13 cellular contexts compared by ENCODE assay signal in the genomic region with DNA sequence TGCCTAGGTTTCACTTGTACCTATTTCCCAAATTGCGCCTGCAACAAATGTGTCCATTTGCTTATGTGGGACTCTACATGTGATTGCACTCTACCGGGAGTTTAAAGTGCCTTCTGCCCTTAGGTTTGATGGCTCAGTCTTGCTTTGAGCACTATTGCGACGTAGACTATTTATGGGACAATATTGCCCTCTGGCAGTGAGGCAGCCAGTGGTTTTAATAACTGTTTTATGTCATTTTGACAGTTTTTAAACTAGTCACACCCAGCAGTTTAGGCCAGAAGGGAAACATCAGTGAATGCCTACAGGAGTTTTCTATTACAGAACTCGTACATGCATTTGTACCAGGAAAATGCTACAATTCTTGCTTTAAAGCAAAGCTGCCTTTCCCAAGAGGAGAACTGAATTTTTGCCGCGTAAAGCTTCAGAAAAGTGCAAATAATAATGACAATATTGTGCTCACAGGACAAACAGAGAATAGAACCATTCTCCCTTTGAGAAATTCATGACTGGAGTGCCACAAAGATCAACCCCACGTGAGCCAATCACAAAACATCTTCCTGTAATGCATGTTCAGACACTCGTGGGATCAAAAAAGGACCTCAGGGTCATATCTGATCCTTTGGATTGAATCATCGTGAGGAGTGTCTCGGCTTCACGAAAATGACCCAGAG.
DNase-seq lines count a peak whose midpoint lies in the region; ATAC-seq and TF ChIP-seq lines count a peak whose summit lies in the region.
"Had no signal": no experiment of that assay in that cellular context is flagged by ENCODE, and none has a peak within 500 bp of the region (broad histone marks: within the 10 kb centered on the region; RNA-seq: fewer than 3 reads in every experiment).

No MANE protein-coding gene starts in this region.

- no peak overlapping the region for H3K4me3 Mint-ChIP-seq in nephron
- H3K4me3 Mint-ChIP-seq: CD4-positive, CD25-positive, alpha-beta regulatory T cell; stimulated activated naive CD8-positive, alpha-beta T cell treated with anti-CD3 and anti-CD28 coated beads, Interleukin-15, Interleukin-2, amounts not matched to agents 100 ng/mL and 50 ng/mL, for 24 hours; T-helper 17 cell had no signal

- H3K27me3 Mint-ChIP-seq in nephron (ENCODE audit: low read depth): no peaks in the 10 kb centered on the region
- H3K27me3 Mint-ChIP-seq: CD4-positive, CD25-positive, alpha-beta regulatory T cell; stimulated activated naive CD8-positive, alpha-beta T cell treated with anti-CD3 and anti-CD28 coated beads, Interleukin-15, Interleukin-2, amounts not matched to agents 100 ng/mL and 50 ng/mL, for 24 hours; T-helper 17 cell had no signal

- DNase-seq in Ammon's horn (ENCODE audit: low spot score): peak; percentile 33
- peak; percentile 5 for DNase-seq in NCI-H2171 (lab: John Stamatoyannopoulos, UW)
- DNase-seq in dedifferentiated amniotic fluid mesenchymal stem cell (ENCODE audit: extremely low spot score): peak; percentile 65
- DNase-seq in ACHN: no peak
- no peak for DNase-seq in coronary artery (ENCODE audit: low spot score)
- DNase-seq in activated T-cell treated with anti-CD3 and anti-CD28 coated beads for 4 hours: no peak
- DNase-seq: CD4-positive, CD25-positive, alpha-beta regulatory T cell; stimulated activated CD4-positive, alpha-beta T cell treated with anti-CD3 and anti-CD28 coated beads, Interleukin-1b, Interleukin-23, amount 100 ng/mL, for 48 hours; T-helper 17 cell had no signal

- no peaks in the 10 kb centered on the region for H3K36me3 Mint-ChIP-seq in nephron (ENCODE audit: low read depth)
- H3K36me3 Mint-ChIP-seq: CD4-positive, CD25-positive, alpha-beta regulatory T cell had no signal

- no peak overlapping the region for H3K27ac ChIP-seq in coronary artery
- H3K27ac ChIP-seq: neutrophil had no signal

- no peak for ATAC-seq in GM21529 (IDR thresholded peaks at IDR 0.05; ENCODE audit: unreplicated experiment)
- ATAC-seq: T-helper 17 cell had no signal

- H3K4me3 ChIP-seq in coronary artery: no peak overlapping the region

- peaks cover 22% of the 10 kb centered on the region for H3K4me1 Mint-ChIP-seq in nephron
- H3K4me1 Mint-ChIP-seq: CD4-positive, CD25-positive, alpha-beta regulatory T cell; T-helper 17 cell had no signal

- H3K9me3 Mint-ChIP-seq in nephron: no peaks in the 10 kb centered on the region

- peak overlapping the region; percentile 63 to 83 (median 64) for H3K27ac Mint-ChIP-seq in nephron
- H3K27ac Mint-ChIP-seq: CD4-positive, CD25-positive, alpha-beta regulatory T cell; stimulated activated naive CD8-positive, alpha-beta T cell treated with anti-CD3 and anti-CD28 coated beads, Interleukin-15, Interleukin-2, amounts not matched to agents 100 ng/mL and 50 ng/mL, for 24 hours; T-helper 17 cell had no signal

- TF ChIP-seq CTCF in nephron (IDR thresholded peaks at IDR 0.05; ENCODE audit: unreplicated experiment in 3 of 3) (peak in 1 of 3 experiments; percentile 32), coronary artery (IDR thresholded peaks at IDR 0.05) (no peak)

- in situ Hi-C loops in ACHN (cut with HindIII; ENCODE audit: low pct_ligation_motif_present, low pct_unique_long_range_greater_than_20kb, low sequenced_read_pairs): no loop called here

Comparison
In these comparisons a context has a peak if more than half of its experiments do, and no peak if none do; other contexts are left out.
1. DNase-seq: peak in Ammon's horn (single experiment), NCI-H2171 (single experiment) and dedifferentiated amniotic fluid mesenchymal stem cell (single experiment); none in ACHN (single experiment), coronary artery (single experiment) and activated T-cell treated with anti-CD3 and anti-CD28 coated beads for 4 hours (single experiment).